ENCODE assay signal across 14 cellular contexts in the genomic region with DNA sequence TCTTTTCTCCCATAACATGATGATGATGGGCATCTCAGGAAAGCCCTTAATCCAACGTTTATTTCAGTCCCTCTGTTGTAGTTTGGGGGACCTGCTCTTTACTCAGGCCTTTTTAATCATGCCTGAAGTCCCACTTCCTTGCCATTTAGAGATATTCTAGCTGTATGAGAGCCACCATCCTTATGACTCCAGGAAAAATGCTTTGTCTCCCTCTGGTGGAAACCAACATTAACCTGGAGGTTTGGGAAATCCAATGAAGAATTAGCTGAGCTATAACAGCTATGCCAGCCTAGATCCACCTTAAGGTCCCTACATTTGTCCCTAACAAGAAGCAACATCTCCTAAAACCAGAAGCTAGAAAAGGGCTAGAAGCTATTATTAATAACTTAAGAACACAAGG.
DNase-seq lines count a peak whose midpoint lies in the region; ATAC-seq and TF ChIP-seq lines count a peak whose summit lies in the region.
"Had no signal": no experiment of that assay in that cellular context is flagged by ENCODE, and none has a peak within 500 bp of the region (broad histone marks: within the 10 kb centered on the region; RNA-seq: fewer than 3 reads in every experiment).

No MANE protein-coding gene starts in this region.

- DNase-seq in HT-29 (ENCODE audit: low spot score) (peak; percentile 24), amniotic epithelial cell (ENCODE audit: low read depth) (peak; percentile 32), foreskin keratinocyte (peak in 1 of 2 donors; percentile 15), sciatic nerve (ENCODE audit: low spot score) (no peak), iPS-NIHi11 (ENCODE audit: low spot score) (no peak), putamen (ENCODE audit: low spot score) (no peak), NCI-H187 (lab: John Stamatoyannopoulos, UW) (no peak)
- DNase-seq: activated naive CD4-positive, alpha-beta T cell treated with anti-CD3 and anti-CD28 coated beads for 36 hours; effector CD8-positive, alpha-beta T cell; gastrocnemius medialis; NCI-H1417 treated with DMSO at 0.1 percent for 48 hours; right cardiac atrium; T-helper 1 cell had no signal

- no peak for ATAC-seq in foreskin keratinocyte
- ATAC-seq in sciatic nerve: no peak
- ATAC-seq: gastrocnemius medialis, right cardiac atrium had no signal

- no peaks in the 10 kb centered on the region for H3K4me1 ChIP-seq in foreskin keratinocyte
- H3K4me1 ChIP-seq: gastrocnemius medialis had no signal

- TF ChIP-seq CTCF in 22Rv1 (IDR thresholded peaks at IDR 0.05) (0 out of 2 replicates have a peak, but pooled peaks have one; percentile 15), foreskin keratinocyte (conservative IDR thresholded peaks at IDR 0.05) (peak; percentile 33)

- intact Hi-C loops in sciatic nerve (cut with DNase I): no loop called here

- no peaks in the 10 kb centered on the region for H3K27me3 ChIP-seq in foreskin keratinocyte
- H3K27me3 ChIP-seq: gastrocnemius medialis had no signal

- H3K27ac ChIP-seq in 22Rv1: no peak overlapping the region
- no peak overlapping the region for H3K27ac ChIP-seq in foreskin keratinocyte
- H3K27ac ChIP-seq: gastrocnemius medialis had no signal

Comparison
In these comparisons a context has a peak if more than half of its experiments do, and no peak if none do; other contexts are left out.
1. DNase-seq: peak in HT-29 (single experiment) and amniotic epithelial cell (single experiment); none in sciatic nerve (single experiment), iPS-NIHi11 (single experiment), putamen (single experiment) and NCI-H187 (0 of 2).